In genomic region chr2:215652432-215652831, GRCh38 we compare ENCODE assay signal across 1 cellular context.
TF ChIP-seq lines count a peak whose summit lies in the region.

No MANE protein-coding gene starts in this region.

TF ChIP-seq in IMR-90, 13 proteins besides CTCF, POLR2A, EP300 and RAD21 (continued from another document):
- TF ChIP-seq BHLHE40 (IDR thresholded peaks at IDR 0.05; ENCODE audit: low read depth, low read length) (peak; percentile 44; the same call in 1 of the 2 replicates), CHD1 (IDR thresholded peaks at IDR 0.05; ENCODE audit: low read depth, low read length) (no peak)
